Comparison of ENCODE assay signal across 8 cellular contexts in genomic region chr19:49639401-49640112, GRCh38. TPM values are rescaled to one million over a fixed set of nuclear protein-coding genes. Genes with fewer than 3 reads are reported as not detected.
A peak's percentile ranks its signal among the peaks of the same experiment; 100 is the strongest.
DNase-seq lines count a peak whose midpoint lies in the region; ATAC-seq, FAIRE-seq and TF ChIP-seq lines count a peak whose summit lies in the region.

No MANE protein-coding gene starts in this region.

- peak overlapping the region; percentile 79 for H3K4me3 ChIP-seq in astrocyte (ENCODE audit: insufficient read depth, low read depth, low read length)
- H3K4me3 ChIP-seq in liver (ENCODE audit: low read depth in 1 of 3, low read length in 3 of 3) = peak overlapping the region in 2 of 3 donors; percentile 36 to 52
- peak overlapping the region; percentile 92 to 99 for H3K4me3 ChIP-seq in tibial artery

- peaks cover 14% of the 10 kb centered on the region for H4K20me1 ChIP-seq in astrocyte (ENCODE audit: insufficient read depth, low read length)

- H3K27ac Mint-ChIP-seq in activated T-cell treated with anti-CD3 and anti-CD28 coated beads, Interleukin-2, amount 50 U/mL, for 24 hours = peak overlapping the region; percentile 79
- peak overlapping the region; percentile 96 for H3K27ac Mint-ChIP-seq in astrocyte (ENCODE audit: unreplicated experiment)

- H3K4me1 ChIP-seq in astrocyte (ENCODE audit: insufficient read depth, low read length) = peaks cover 40% of the 10 kb centered on the region
- peaks cover 4 to 30% (median 17%) of the 10 kb centered on the region in 4 donors for H3K4me1 ChIP-seq in liver (ENCODE audit: control insufficient read depth in 4 of 4, insufficient read depth in 4 of 4, low read length in 3 of 4)
- peaks cover 5 to 53% (median 33%) of the 10 kb centered on the region in 4 donors for H3K4me1 ChIP-seq in tibial artery

- H3K27me3 ChIP-seq in astrocyte (ENCODE audit: insufficient read depth, low read length) (no peaks in the 10 kb centered on the region), liver (ENCODE audit: control insufficient read depth in 4 of 4, insufficient read depth in 4 of 4, low read length in 3 of 4) (no peaks in the 10 kb centered on the region), tibial artery (no peaks in the 10 kb centered on the region)

- FAIRE-seq in astrocyte (lab: Jason Lieb, UNC) = no peak

- peak overlapping the region; percentile 96 for H3K4me2 ChIP-seq in astrocyte (ENCODE audit: low read length)

- H3K27ac ChIP-seq in astrocyte (ENCODE audit: low read depth, low read length) (peak overlapping the region; percentile 56), liver (ENCODE audit: low read depth in 1 of 2, low read length in 2 of 2) (peak overlapping the region; percentile 77 to 93), tibial artery (peak overlapping the region; percentile 93 to 97)

- no peak for DNase-seq in activated T-cell treated with anti-CD3 and anti-CD28 coated beads, Interleukin-2, amount 50 U/mL, for 24 hours
- no peak for DNase-seq in activated T-cell treated with anti-CD3 and anti-CD28 coated beads, Interleukin-2, amount 50 U/mL, for 1 hour
- DNase-seq in astrocyte (ENCODE audit: low read depth) (no peak), tibial artery (peak in 1 of 2 donors; percentile 42), NCI-H446 (lab: John Stamatoyannopoulos, UW) (no peak), SHP77 (lab: John Stamatoyannopoulos, UW) (no peak)

- no peaks in the 10 kb centered on the region for H3K36me3 ChIP-seq in astrocyte (ENCODE audit: insufficient read depth, low read length)
- no peaks in the 10 kb centered on the region for H3K36me3 ChIP-seq in liver (ENCODE audit: control insufficient read depth in 4 of 4, insufficient read depth in 3 of 4, low read depth in 1 of 4, low read length in 3 of 4)
- peaks cover 12 to 24% (median 22%) of the 10 kb centered on the region in 3 donors for H3K36me3 ChIP-seq in tibial artery

- H3K9ac ChIP-seq in astrocyte (ENCODE audit: low read length) (peak overlapping the region; percentile 87), liver (ENCODE audit: low read depth in 1 of 2, low read length in 2 of 2) (peak overlapping the region; percentile 36 to 65)

- no peak overlapping the region for H2AFZ ChIP-seq in astrocyte (ENCODE audit: low read depth, low read length)

- H3K4me1 Mint-ChIP-seq in activated T-cell treated with anti-CD3 and anti-CD28 coated beads, Interleukin-2, amount 50 U/mL, for 24 hours (ENCODE audit: low read depth) = peaks cover 45% of the 10 kb centered on the region
- peaks cover 31% of the 10 kb centered on the region for H3K4me1 Mint-ChIP-seq in astrocyte (ENCODE audit: low read depth, unreplicated experiment)

- ATAC-seq in GM19328 (IDR thresholded peaks at IDR 0.05; ENCODE audit: unreplicated experiment) = no peak

- TF ChIP-seq CTCF in astrocyte (IDR thresholded peaks at IDR 0.05; ENCODE audit: insufficient read depth, low read depth, low read length) (no peak), liver (IDR thresholded peaks at IDR 0.05; ENCODE audit: low read depth, low read length, missing input control) (no peak), tibial artery (IDR thresholded peaks at IDR 0.05) (no peak)

- TF ChIP-seq RAD21 in liver (IDR thresholded peaks at IDR 0.05) = no peak

- 11% methylated on average over 31 of the region's 31 CpGs for WGBS in liver

- intact Hi-C loops in tibial artery (cut with DNase I; ENCODE audit: low total_unique reads) = no loop called here

- H3K9me3 ChIP-seq in astrocyte (ENCODE audit: insufficient read depth, low read depth, low read length) (no peaks in the 10 kb centered on the region), liver (ENCODE audit: control insufficient read depth in 4 of 4, low read length in 3 of 4) (no peaks in the 10 kb centered on the region), tibial artery (no peaks in the 10 kb centered on the region)

- H3K9me3 Mint-ChIP-seq in activated T-cell treated with anti-CD3 and anti-CD28 coated beads, Interleukin-2, amount 50 U/mL, for 24 hours = no peaks in the 10 kb centered on the region
- peaks cover 1% of the 10 kb centered on the region for H3K9me3 Mint-ChIP-seq in astrocyte (ENCODE audit: unreplicated experiment)

- peaks cover 34% of the 10 kb centered on the region for H3K79me2 ChIP-seq in astrocyte (ENCODE audit: insufficient read depth, low read length)

- H3K27me3 Mint-ChIP-seq in activated T-cell treated with anti-CD3 and anti-CD28 coated beads, Interleukin-2, amount 50 U/mL, for 24 hours = no peaks in the 10 kb centered on the region
- no peaks in the 10 kb centered on the region for H3K27me3 Mint-ChIP-seq in astrocyte (ENCODE audit: low read depth, unreplicated experiment)

- H3K4me3 Mint-ChIP-seq in activated T-cell treated with anti-CD3 and anti-CD28 coated beads, Interleukin-2, amount 50 U/mL, for 24 hours = peak overlapping the region; percentile 99
- H3K4me3 Mint-ChIP-seq in astrocyte (ENCODE audit: unreplicated experiment) = peak overlapping the region; percentile 100

- peaks cover 26% of the 10 kb centered on the region for H3K36me3 Mint-ChIP-seq in activated T-cell treated with anti-CD3 and anti-CD28 coated beads, Interleukin-2, amount 50 U/mL, for 24 hours (ENCODE audit: low read depth)
- peaks cover 5% of the 10 kb centered on the region for H3K36me3 Mint-ChIP-seq in astrocyte (ENCODE audit: low read depth, unreplicated experiment)

TF ChIP-seq in liver, 16 proteins besides CTCF, POLR2A, EP300 and RAD21:
- TF ChIP-seq JUND (IDR thresholded peaks at IDR 0.05) (no peak), GABPA (IDR thresholded peaks at IDR 0.05 in 1 of 2, conservative IDR thresholded peaks at IDR 0.05 in 1 of 2) (no peak), YY1 (IDR thresholded peaks at IDR 0.05) (no peak), SP1 (IDR thresholded peaks at IDR 0.05) (no peak), REST (IDR thresholded peaks at IDR 0.05) (no peak), ATF3 (IDR thresholded peaks at IDR 0.05) (no peak), RXRA (IDR thresholded peaks at IDR 0.05) (no peak), MAX (IDR thresholded peaks at IDR 0.05) (no peak), FOXA1 (IDR thresholded peaks at IDR 0.05) (no peak), EGR1 (IDR thresholded peaks at IDR 0.05; ENCODE audit: low read depth in 2 of 2) (no peak), FOXA2 (IDR thresholded peaks at IDR 0.05) (no peak)

RNA-seq across cellular contexts. Expression of gene RRAS, which starts 0.4 kb away (rescaled TPM):
- total RNA-seq in astrocyte (94.7 and 104 TPM in 2 replicates), liver (1 to 10 TPM; 4.1 to 5.7 TPM)
- 10 to 100 TPM; 16.5 to 18.5 TPM for polyA plus RNA-seq in liver

RNA-seq across cellular contexts. Expression of gene SCAF1, which starts 2.5 kb away (rescaled TPM):
- 105 and 107 TPM in 2 replicates for total RNA-seq in astrocyte
- 10 to 100 TPM in 1 of 2 donors, 1 to 10 TPM in 1; 9.2 to 10.6 TPM for total RNA-seq in liver
- polyA plus RNA-seq in liver = 10 to 100 TPM in 1 of 2 donors, 1 to 10 TPM in 1; 4.6 to 17.6 TPM

RNA-seq across cellular contexts. Expression of gene IRF3, which starts 26.1 kb away (rescaled TPM):
- total RNA-seq in astrocyte (63.0 and 68.1 TPM in 2 replicates), liver (10 to 100 TPM; 24.4 to 31.7 TPM)
- 10 to 100 TPM; 18.2 to 33.6 TPM for polyA plus RNA-seq in liver

RNA-seq across cellular contexts. Expression of gene BCL2L12, which starts 26.2 kb away (rescaled TPM):
- 26.6 and 31.5 TPM in 2 replicates for total RNA-seq in astrocyte
- total RNA-seq in liver = 1 to 10 TPM; 1.6 to 6.3 TPM
- 10 to 100 TPM in 1 of 2 donors, 1 to 10 TPM in 1; 7.2 to 15.7 TPM for polyA plus RNA-seq in liver

RNA-seq across cellular contexts. Expression of gene PRMT1, which starts 37.5 kb away (rescaled TPM):
- 215 and 235 TPM in 2 replicates for total RNA-seq in astrocyte
- total RNA-seq in liver = 10 to 100 TPM; 61.6 to 67.2 TPM
- polyA plus RNA-seq in liver = 10 to 100 TPM; 35.1 to 46.0 TPM

Comparison
In these comparisons a context has a peak if more than half of its experiments do, and no peak if none do; other contexts are left out.
1. H3K4me3 ChIP-seq: peak in every context shown above with its lines; median percentile 96 in tibial artery; 79 in astrocyte; 44 in liver.
2. RNA of gene RRAS, which starts 0.4 kb away (total RNA-seq): 94.7 to 104 TPM in astrocyte; 4.1 to 5.7 TPM in liver; every median in the first group is over 10 times any median in the second.
3. Peak in every context shown above with its lines, with median percentiles within 50 percentile points of each other: H3K27ac ChIP-seq.